Comparison of ENCODE assay signal across 1 cellular context in genomic region chr22:37676691-37677627, GRCh38.
TF ChIP-seq lines count a peak whose summit lies in the region.

No MANE protein-coding gene starts in this region.

TF ChIP-seq in HepG2, 621 proteins besides CTCF, POLR2A, EP300 and RAD21 (continued from another document and continues in another):
- TF ChIP-seq AKNA (CRISPR knock-in tag; IDR thresholded peaks at IDR 0.05; ENCODE audit: borderline replicate concordance) = no peak
- TF ChIP-seq ZBTB34 (CRISPR knock-in tag; IDR thresholded peaks at IDR 0.05) = no peak
- TF ChIP-seq ZBTB38 (CRISPR knock-in tag; IDR thresholded peaks at IDR 0.05) = no peak
- TF ChIP-seq MEIS2 (CRISPR knock-in tag; IDR thresholded peaks at IDR 0.05) = no peak
- TF ChIP-seq FOSL2 (CRISPR knock-in tag; IDR thresholded peaks at IDR 0.05) = peak; percentile 93
- 0 out of 2 replicates have a peak, but pooled peaks have one; percentile 37 for TF ChIP-seq HDAC2 (CRISPR knock-in tag; IDR thresholded peaks at IDR 0.05)
- TF ChIP-seq POGZ (CRISPR knock-in tag; IDR thresholded peaks at IDR 0.05) = no peak
- TF ChIP-seq FOXP4 (CRISPR knock-in tag; IDR thresholded peaks at IDR 0.05) = 0 out of 2 replicates have a peak, but pooled peaks have one; percentile 11
- TF ChIP-seq ZFP91 (CRISPR knock-in tag; IDR thresholded peaks at IDR 0.05; ENCODE audit: borderline replicate concordance) = peak; percentile 14; the same call in 1 of the 2 replicates
- TF ChIP-seq ZNF562 (CRISPR knock-in tag; IDR thresholded peaks at IDR 0.05; ENCODE audit: borderline replicate concordance) = no peak
- 0 out of 2 replicates have a peak, but pooled peaks have one; percentile 15 for TF ChIP-seq MLX (CRISPR knock-in tag; IDR thresholded peaks at IDR 0.05)
- TF ChIP-seq GMEB1 (CRISPR knock-in tag; IDR thresholded peaks at IDR 0.05; ENCODE audit: borderline replicate concordance) = no peak
- no peak for TF ChIP-seq KDM4B (CRISPR knock-in tag; IDR thresholded peaks at IDR 0.05)
- no peak for TF ChIP-seq THRA (CRISPR knock-in tag; IDR thresholded peaks at IDR 0.05; ENCODE audit: borderline replicate concordance)
- peak; percentile 49; the same call in 1 of the 2 replicates for TF ChIP-seq ZNF788 (CRISPR knock-in tag; IDR thresholded peaks at IDR 0.05; ENCODE audit: borderline replicate concordance)
- no peak for TF ChIP-seq ZNF512 (CRISPR knock-in tag; IDR thresholded peaks at IDR 0.05)
- TF ChIP-seq ARID5B (CRISPR knock-in tag; IDR thresholded peaks at IDR 0.05) = peak; percentile 55; the same call in 1 of the 2 replicates
- no peak for TF ChIP-seq SNAI1 (CRISPR knock-in tag; IDR thresholded peaks at IDR 0.05; ENCODE audit: borderline replicate concordance)
- peak; percentile 97 for TF ChIP-seq ETV5 (CRISPR knock-in tag; IDR thresholded peaks at IDR 0.05; ENCODE audit: borderline replicate concordance)
- TF ChIP-seq HIVEP1 (CRISPR knock-in tag; IDR thresholded peaks at IDR 0.05) = peak; percentile 17; the same call in 1 of the 2 replicates
- TF ChIP-seq ZNF142 (CRISPR knock-in tag; IDR thresholded peaks at IDR 0.05) = no peak
